Comparison of ENCODE assay signal across 18 cellular contexts in the genomic region with DNA sequence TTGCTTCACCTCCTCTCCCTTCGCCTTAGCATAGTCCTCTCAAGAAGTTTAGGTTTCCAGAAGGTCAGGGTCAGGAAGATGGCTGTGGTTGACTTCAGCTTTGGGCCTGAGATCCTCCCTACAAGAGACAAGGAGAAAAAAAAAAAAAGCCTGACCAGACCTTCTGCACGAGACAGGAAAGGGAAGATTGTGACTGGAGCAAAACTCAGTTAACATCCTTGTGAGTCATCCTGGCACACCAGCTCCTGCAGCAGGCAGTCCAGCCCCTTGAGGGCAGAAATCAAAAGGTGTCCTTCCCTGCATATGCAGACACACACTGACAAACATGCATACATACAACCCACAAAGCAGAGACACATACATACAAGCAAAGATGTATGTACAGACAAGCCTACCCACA. TPM values are rescaled to one million over a fixed set of nuclear protein-coding genes. Genes with fewer than 3 reads are reported as not detected.
DNase-seq lines count a peak whose midpoint lies in the region; ATAC-seq, FAIRE-seq and TF ChIP-seq lines count a peak whose summit lies in the region.
"Had no signal": no experiment of that assay in that cellular context is flagged by ENCODE, and none has a peak within 500 bp of the region (broad histone marks: within the 10 kb centered on the region; RNA-seq: fewer than 3 reads in every experiment).

No MANE protein-coding gene starts in this region.

- no peak overlapping the region for H3K4me3 ChIP-seq in H1 (ENCODE audit: extremely low read depth in 1 of 4, insufficient read depth in 2 of 4, low read depth in 3 of 4, low read length in 4 of 4)
- H3K4me3 ChIP-seq: SJSA1, skin epidermis, thoracic aorta had no signal

- H3K14ac ChIP-seq in H1 (ENCODE audit: insufficient read length) = no peak overlapping the region

- DNase-seq in ELR (ENCODE audit: low read depth) (peak; percentile 81), MV-4-11 (lab: John Stamatoyannopoulos, UW) (peak; percentile 48), H1 (ENCODE audit: low read depth in 1 of 2, low spot score in 2 of 2) (peak in 1 of 2 experiments; percentile 24), myocyte (ENCODE audit: low read depth) (peak; percentile 34), NCI-H1694 (lab: John Stamatoyannopoulos, UW) (no peak), NCI-H345 treated with DMSO at 0.1 percent for 48 hours (lab: John Stamatoyannopoulos, UW; ENCODE audit: unreplicated experiment) (no peak)
- DNase-seq: activated T-cell treated with anti-CD3 and anti-CD28 coated beads for 4 hours, left ventricle myocardium superior, NCI-H146, nephron progenitor cell had no signal

- H3K27me3 ChIP-seq in H1 (replicated peaks in 1 of 4; ENCODE audit: control insufficient read depth in 3 of 4, extremely low read depth in 1 of 4, insufficient read depth in 3 of 4, low read length in 3 of 4) = no peaks in the 10 kb centered on the region; a peak in 2 of 7 replicates
- H3K27me3 ChIP-seq: SJSA1 had no signal

- no peak overlapping the region for H3K9ac ChIP-seq in H1 (replicated peaks in 1 of 4; ENCODE audit: extremely low read depth in 1 of 4, low read depth in 3 of 4, low read length in 3 of 4)

- no peaks in the 10 kb centered on the region for H3K9me3 ChIP-seq in H1 (ENCODE audit: insufficient read depth in 2 of 2, low read depth in 1 of 2, low read length in 1 of 2)
- H3K9me3 ChIP-seq: SJSA1, thoracic aorta had no signal

- POLR2A ChIA-PET in H1 (lab: Charles Lee; ENCODE audit: partially characterized antibody) = no interaction called here

- H2BK20ac ChIP-seq in H1 (ENCODE audit: low read length) = no peak overlapping the region

- no peaks in the 10 kb centered on the region for H3K23me2 ChIP-seq in H1 (ENCODE audit: low read depth, low read length)

- H4K20me1 ChIP-seq in H1 (replicated peaks in 1 of 2; ENCODE audit: control insufficient read depth in 1 of 2, insufficient read depth in 2 of 2, low read length in 2 of 2) = no peaks in the 10 kb centered on the region

- H3K79me2 ChIP-seq in H1 (ENCODE audit: control insufficient read depth in 1 of 2, insufficient read depth in 2 of 2, low read length in 2 of 2) = no peaks in the 10 kb centered on the region

- no peak for TF ChIP-seq POLR2A in H1 (IDR thresholded peaks at IDR 0.05; ENCODE audit: control extremely low read depth in 1 of 2, low read depth in 2 of 2, low read length in 2 of 2)

- H3K18ac ChIP-seq in H1 (ENCODE audit: extremely low read depth, low read length) = no peak overlapping the region

- H2BK15ac ChIP-seq in H1 (ENCODE audit: low read length) = no peak overlapping the region

- no peak overlapping the region for H3K4me2 ChIP-seq in H1 (ENCODE audit: insufficient read depth in 1 of 2, low read depth in 2 of 2, low read length in 2 of 2)

- FAIRE-seq in H1 (lab: Jason Lieb, UNC) = no peak
- FAIRE-seq: GM12891 had no signal

- H4K5ac ChIP-seq in H1 (ENCODE audit: insufficient read length, low read depth, low read length) = no peak overlapping the region

- ATAC-seq in HG03469 (IDR thresholded peaks at IDR 0.05; ENCODE audit: unreplicated experiment) (no peak), GM21723 (IDR thresholded peaks at IDR 0.05; ENCODE audit: unreplicated experiment) (no peak)
- ATAC-seq: left ventricle myocardium superior, WTC11 had no signal

- no peak overlapping the region for H3K56ac ChIP-seq in H1 (replicated peaks; ENCODE audit: insufficient read length, low read depth, low read length)

- peak overlapping the region; percentile 28; the same call in 1 of the 2 replicates for H4K8ac ChIP-seq in H1 (ENCODE audit: extremely low read depth, insufficient read depth, low read length)

- H2BK120ac ChIP-seq in H1 (replicated peaks; ENCODE audit: low read depth, low read length) = no peak overlapping the region

- H3K79me1 ChIP-seq in H1 (ENCODE audit: low read depth, low read length) = no peaks in the 10 kb centered on the region

- 53% methylated on average over 1 of the region's 2 CpGs; no CpG with 5 or more reads in 1 of the 2 experiments for WGBS in H1 (ENCODE audit: extremely low coverage in 1 of 2, insufficient coverage in 1 of 2, insufficient read length in 1 of 2, insufficient replicate concordance in 2 of 2, low coverage in 1 of 2, low lambda C conversion rate in 2 of 2, missing lambda C conversion rate in 1 of 2), 2 experiments

- H3K36me3 ChIP-seq in H1 (ENCODE audit: control insufficient read depth in 2 of 4, insufficient read depth in 4 of 4, low read length in 3 of 4) = no peaks in the 10 kb centered on the region
- H3K36me3 ChIP-seq: SJSA1, thoracic aorta had no signal

- no peak overlapping the region for H3K4ac ChIP-seq in H1 (replicated peaks; ENCODE audit: insufficient read length, low read depth, low read length)

- 0 out of 7 replicates have a peak, but pooled peaks cover 0 to 3% (median 0%) of the 10 kb centered on the region in 4 experiments for H3K4me1 ChIP-seq in H1 (replicated peaks in 1 of 4; ENCODE audit: control insufficient read depth in 3 of 4, insufficient read depth in 4 of 4, low read length in 3 of 4)
- H3K4me1 ChIP-seq: SJSA1 had no signal

- H2BK5ac ChIP-seq in H1 (ENCODE audit: low read depth, low read length) = no peak overlapping the region

- no peak overlapping the region for H4K91ac ChIP-seq in H1 (replicated peaks; ENCODE audit: insufficient read length, low read length)

- no peak overlapping the region for H2AFZ ChIP-seq in H1 (ENCODE audit: low read length)

- CTCF ChIA-PET in H1 (lab: Charles Lee; ENCODE audit: partially characterized antibody) = interaction anchor here (0.7 to 2.5 kb wide), 7 partner anchors 7 to 833 kb away, joined by 3 to 9 read pairs (median 3); no protein-coding TSS in a partner anchor

- no peak for TF ChIP-seq RAD21 in H1 (IDR thresholded peaks at IDR 0.05 in 1 of 2, conservative IDR thresholded peaks at IDR 0.05 in 1 of 2; ENCODE audit: low read depth in 2 of 2, low read length in 2 of 2)

- no peak overlapping the region for H2BK12ac ChIP-seq in H1 (ENCODE audit: low read depth, low read length)

- no peak for TF ChIP-seq EP300 in H1 (IDR thresholded peaks at IDR 0.05; ENCODE audit: borderline replicate concordance in 1 of 2, low read depth in 2 of 2, low read length in 2 of 2)

- TF ChIP-seq CTCF in H1 (IDR thresholded peaks at IDR 0.05; ENCODE audit: control extremely low read depth in 1 of 3, insufficient read depth in 1 of 3, low read depth in 1 of 3, low read length in 3 of 3) = no peak

- H2AK5ac ChIP-seq in H1 (ENCODE audit: low read depth, low read length) = no peak overlapping the region

- H3K27ac ChIP-seq in H1 (ENCODE audit: low read depth, low read length) = no peak overlapping the region
- H3K27ac ChIP-seq: SJSA1, skin epidermis, thoracic aorta had no signal

- no peak overlapping the region for H3K23ac ChIP-seq in H1 (ENCODE audit: insufficient read length)

TF ChIP-seq in H1, 55 proteins besides CTCF, POLR2A, EP300 and RAD21:
- TF ChIP-seq SAP30 (IDR thresholded peaks at IDR 0.05; ENCODE audit: insufficient read depth, insufficient replicate concordance, low read length) = no peak
TF ChIP-seq in H1: peak in this region for 0.

RNA-seq across cellular contexts. Expression of a gene that starts 18.0 kb away (rescaled TPM):
- total RNA-seq in H1 (2021; fragmentation: NEBNext Ultra II Directional; extraction: Animal tissue kit (Norgen Biotek cat#: 25700)) = 12.2 and 14.1 TPM in 2 replicates
- 49.4 and 60.4 TPM in 2 replicates for polyA plus RNA-seq in H1 (2011; rRNA removed)
- polyA plus RNA-seq in H1 (2011; cell fraction: cytosol; rRNA removed) = 29.2 TPM
- polyA plus RNA-seq in H1 (2011; cell fraction: nucleus; rRNA removed) = 23.2 TPM
- polyA plus RNA-seq in H1 (2012, experiment 1 of 2) = 9.7 to 24.6 TPM (median 19.1 TPM) in 4 replicates
- 20.1 TPM for polyA plus RNA-seq in H1 (2012, experiment 2 of 2)
- polyA plus RNA-seq in H1 (2013, experiment 1 of 2) = 15.4 TPM
- 15.5 TPM for polyA plus RNA-seq in H1 (2013, experiment 2 of 2)
- 3.8 and 8.2 TPM in 2 replicates for polyA minus RNA-seq in H1 (2011; rRNA and poly(A)+ RNA removed)
- polyA minus RNA-seq in H1 (2011; cell fraction: cytosol; rRNA and poly(A)+ RNA removed) = 6.1 TPM
- 7.1 TPM for polyA minus RNA-seq in H1 (2011; cell fraction: nucleus; rRNA and poly(A)+ RNA removed)
- 0.21 and 0.35 TPM in 2 replicates for total RNA-seq in myocyte
- polyA plus RNA-seq in myocyte (2012) = 1.1 TPM
- total RNA-seq: SJSA1, thoracic aorta had no signal

RNA-seq across cellular contexts. Expression of a gene that starts 48.7 kb away (rescaled TPM):
- 1.2 and 1.5 TPM in 2 replicates for total RNA-seq in H1 (2021; fragmentation: NEBNext Ultra II Directional; extraction: Animal tissue kit (Norgen Biotek cat#: 25700))
- 4.2 and 5.4 TPM in 2 replicates for polyA plus RNA-seq in H1 (2011; rRNA removed)
- polyA plus RNA-seq in H1 (2011; cell fraction: cytosol; rRNA removed) = 1.8 TPM
- 2.7 TPM for polyA plus RNA-seq in H1 (2011; cell fraction: nucleus; rRNA removed)
- 1.1 to 3.0 TPM (median 1.6 TPM) in 4 replicates for polyA plus RNA-seq in H1 (2012, experiment 1 of 2)
- polyA plus RNA-seq in H1 (2012, experiment 2 of 2) = 1.2 TPM
- 1.5 TPM for polyA plus RNA-seq in H1 (2013, experiment 1 of 2)
- polyA plus RNA-seq in H1 (2013, experiment 2 of 2) = 1.6 TPM
- 0.90 and 1.2 TPM in 2 replicates for polyA minus RNA-seq in H1 (2011; rRNA and poly(A)+ RNA removed)
- polyA minus RNA-seq in H1 (2011; cell fraction: cytosol; rRNA and poly(A)+ RNA removed) = 1.1 TPM
- 0.30 TPM for polyA minus RNA-seq in H1 (2011; cell fraction: nucleus; rRNA and poly(A)+ RNA removed)
- total RNA-seq in myocyte = 0.05 TPM in 1 of 2 replicates, not detected in the other
- not detected for polyA plus RNA-seq in myocyte (2012)
- total RNA-seq: dermis microvascular lymphatic vessel endothelial cell, SJSA1 had no signal

Comparison
In these comparisons a context has a peak if more than half of its experiments do, and no peak if none do; other contexts are left out.
1. DNase-seq: peak in ELR (single experiment), MV-4-11 (single experiment) and myocyte (single experiment); none in NCI-H1694 (single experiment) and NCI-H345 treated with DMSO at 0.1 percent for 48 hours (single experiment).